In genomic region chr7:1226155-1226901, GRCh38 we compare ENCODE assay signal across 21 cellular contexts. TPM values are rescaled to one million over a fixed set of nuclear protein-coding genes. Genes with fewer than 3 reads are reported as not detected.
DNase-seq lines count a peak whose midpoint lies in the region; ATAC-seq lines count a peak whose summit lies in the region.
"Had no signal": no experiment of that assay in that cellular context is flagged by ENCODE, and none has a peak within 500 bp of the region (broad histone marks: within the 10 kb centered on the region; RNA-seq: fewer than 3 reads in every experiment).

No MANE protein-coding gene starts in this region.

- H2BK120ac ChIP-seq in mesendoderm (ENCODE audit: low read depth, low read length), result no peak overlapping the region

- peaks cover 67% of the 10 kb centered on the region for H3K27me3 Mint-ChIP-seq in CD4-positive, CD25-positive, alpha-beta regulatory T cell
- H3K27me3 Mint-ChIP-seq in T-helper 17 cell, result peaks cover 50% of the 10 kb centered on the region

- no peak overlapping the region for H2BK5ac ChIP-seq in mesendoderm (ENCODE audit: low read length)

- H3K79me2 ChIP-seq in mesendoderm (ENCODE audit: control insufficient read depth, insufficient read depth, low read length), result no peaks in the 10 kb centered on the region

- H2BK15ac ChIP-seq in mesendoderm (replicated peaks; ENCODE audit: low read depth), result no peak overlapping the region

- H4K8ac ChIP-seq in mesendoderm (ENCODE audit: low read depth, low read length), result no peak overlapping the region

- H3K18ac ChIP-seq in mesendoderm (ENCODE audit: low read length), result no peak overlapping the region

- H4K5ac ChIP-seq in mesendoderm (ENCODE audit: low read length), result no peak overlapping the region

- no peak for DNase-seq in CD4-positive, CD25-positive, alpha-beta regulatory T cell
- DNase-seq in G401 (ENCODE audit: low spot score) (peak; percentile 66), T-helper 17 cell (no peak), mesendoderm (peak; percentile 55), germinal center (ENCODE audit: low spot score) (no peak), Kasumi-1 (lab: John Stamatoyannopoulos, UW) (no peak)
- DNase-seq in stimulated activated CD4-positive, alpha-beta T cell treated with anti-CD3 and anti-CD28 coated beads, Interleukin-1b, Interleukin-23, amount 100 ng/mL, for 48 hours, result no peak
- DNase-seq: DMS153, esophagus squamous epithelium, islet precursor cell, NCI-H526 treated with DMSO at 0.1 percent for 48 hours, SW 1271 had no signal

- no peak overlapping the region for H3K4me3 ChIP-seq in CD4-positive, CD25-positive, alpha-beta regulatory T cell (ENCODE audit: low read depth, low read length)
- no peak overlapping the region for H3K4me3 ChIP-seq in mesendoderm (ENCODE audit: low read length)
- H3K4me3 ChIP-seq: dorsolateral prefrontal cortex, esophagus squamous epithelium, Peyer's patch had no signal

- in situ Hi-C loops in G401 (cut with HindIII; ENCODE audit: low sequenced_read_pairs), result no loop called here

- no peak overlapping the region for H2AK5ac ChIP-seq in mesendoderm (ENCODE audit: low read length)

- no peak overlapping the region for H3K56ac ChIP-seq in mesendoderm (ENCODE audit: low read length)

- peaks cover 0 to 24% (median 4%) of the 10 kb centered on the region in 4 donors for H3K4me1 Mint-ChIP-seq in CD4-positive, CD25-positive, alpha-beta regulatory T cell
- H3K4me1 Mint-ChIP-seq in T-helper 17 cell, result peaks cover 4% of the 10 kb centered on the region

- H3K4me1 ChIP-seq in CD4-positive, CD25-positive, alpha-beta regulatory T cell (ENCODE audit: control insufficient read depth, insufficient read depth, low read length, poor library complexity, severe bottlenecking), result no peaks in the 10 kb centered on the region
- H3K4me1 ChIP-seq in mesendoderm (ENCODE audit: control insufficient read depth, low read depth, low read length), result peaks cover 3% of the 10 kb centered on the region
- H3K4me1 ChIP-seq: BE2C had no signal

- H3K36me3 Mint-ChIP-seq in CD4-positive, CD25-positive, alpha-beta regulatory T cell, result no peaks in the 10 kb centered on the region
- H3K36me3 Mint-ChIP-seq in T-helper 17 cell (ENCODE audit: low read depth), result no peaks in the 10 kb centered on the region

- H3K9ac ChIP-seq in mesendoderm (ENCODE audit: low read length), result no peak overlapping the region

- no peaks in the 10 kb centered on the region for H3K36me3 ChIP-seq in CD4-positive, CD25-positive, alpha-beta regulatory T cell (ENCODE audit: control insufficient read depth, insufficient read depth, low read length)
- H3K36me3 ChIP-seq in mesendoderm (ENCODE audit: control insufficient read depth, insufficient read depth, low read length), result no peaks in the 10 kb centered on the region
- H3K36me3 ChIP-seq: BE2C, esophagus squamous epithelium, Peyer's patch had no signal

- no peaks in the 10 kb centered on the region for H3K9me3 ChIP-seq in CD4-positive, CD25-positive, alpha-beta regulatory T cell (ENCODE audit: control insufficient read depth in 2 of 2, low read length in 2 of 2)
- no peaks in the 10 kb centered on the region for H3K9me3 ChIP-seq in T-helper 17 cell (ENCODE audit: control insufficient read depth, low read length, poor library complexity, severe bottlenecking)
- H3K9me3 ChIP-seq: BE2C, esophagus squamous epithelium had no signal

- H3K27ac ChIP-seq in CD4-positive, CD25-positive, alpha-beta regulatory T cell (ENCODE audit: insufficient read depth, low read length, poor library complexity, severe bottlenecking), result no peak overlapping the region
- no peak overlapping the region for H3K27ac ChIP-seq in mesendoderm (ENCODE audit: low read depth, low read length)
- H3K27ac ChIP-seq: esophagus squamous epithelium, Peyer's patch, VCaP had no signal

- no peak overlapping the region for H3K4me2 ChIP-seq in mesendoderm (ENCODE audit: low read length)

- H3K23ac ChIP-seq in mesendoderm (ENCODE audit: low read length), result no peak overlapping the region

- peaks cover 0 to 6% (median 0%) of the 10 kb centered on the region in 7 donors for H3K9me3 Mint-ChIP-seq in CD4-positive, CD25-positive, alpha-beta regulatory T cell

- WGBS in mesendoderm (ENCODE audit: extremely low coverage, insufficient coverage, low lambda C conversion rate), result no CpG with 5 or more reads among the region's 23 CpGs

- no peak overlapping the region for H3K27ac Mint-ChIP-seq in CD4-positive, CD25-positive, alpha-beta regulatory T cell
- peak overlapping the region; percentile 84 for H3K27ac Mint-ChIP-seq in T-helper 17 cell

- no peak overlapping the region for H3K4ac ChIP-seq in mesendoderm (ENCODE audit: low read depth, low read length)

- ATAC-seq in CD4-positive, CD25-positive, alpha-beta regulatory T cell (ENCODE audit: low read depth in 2 of 2), result no peak
- ATAC-seq in T-helper 17 cell, result no peak

- peaks cover 25% of the 10 kb centered on the region for H3K27me3 ChIP-seq in CD4-positive, CD25-positive, alpha-beta regulatory T cell (ENCODE audit: control insufficient read depth, insufficient read depth, low read length)
- peaks cover 56% of the 10 kb centered on the region for H3K27me3 ChIP-seq in mesendoderm (ENCODE audit: insufficient read depth, low read length, poor library complexity)

- no peaks in the 10 kb centered on the region for H3K79me1 ChIP-seq in mesendoderm (ENCODE audit: low read length)

- H3K4me3 Mint-ChIP-seq in CD4-positive, CD25-positive, alpha-beta regulatory T cell, result peak overlapping the region in 3 of 4 donors; percentile 19 to 26 (median 21)
- peak overlapping the region; percentile 76 for H3K4me3 Mint-ChIP-seq in T-helper 17 cell

RNA-seq across cellular contexts. Expression of gene UNCX, which starts 6.3 kb away (rescaled TPM):
- not detected for total RNA-seq in CD4-positive, CD25-positive, alpha-beta regulatory T cell
- not detected for polyA plus RNA-seq in CD4-positive, CD25-positive, alpha-beta regulatory T cell
- 0.10 and 0.25 TPM in 2 replicates for total RNA-seq in G401 (2014; rRNA removed; shearing (Covaris generic))
- not detected for total RNA-seq in T-helper 17 cell
- not detected for polyA plus RNA-seq in mesendoderm (2013, experiment 1 of 2)
- polyA plus RNA-seq in mesendoderm (2013, experiment 2 of 2), result not detected
- total RNA-seq: dorsolateral prefrontal cortex, esophagus squamous epithelium, HepG2, mesenteric fat pad, omental fat pad, Peyer's patch, sciatic nerve, temporal lobe had no signal
- polyA plus RNA-seq: HepG2 had no signal

Comparison
In these comparisons a context has a peak if more than half of its experiments do, and no peak if none do; other contexts are left out.
1. DNase-seq: peak in G401 (single experiment) and mesendoderm (single experiment); none in CD4-positive, CD25-positive, alpha-beta regulatory T cell (0 of 3), T-helper 17 cell (0 of 3), germinal center (single experiment), Kasumi-1 (0 of 2) and stimulated activated CD4-positive, alpha-beta T cell treated with anti-CD3 and anti-CD28 coated beads, Interleukin-1b, Interleukin-23, amount 100 ng/mL, for 48 hours (single experiment).